In the genomic region with DNA sequence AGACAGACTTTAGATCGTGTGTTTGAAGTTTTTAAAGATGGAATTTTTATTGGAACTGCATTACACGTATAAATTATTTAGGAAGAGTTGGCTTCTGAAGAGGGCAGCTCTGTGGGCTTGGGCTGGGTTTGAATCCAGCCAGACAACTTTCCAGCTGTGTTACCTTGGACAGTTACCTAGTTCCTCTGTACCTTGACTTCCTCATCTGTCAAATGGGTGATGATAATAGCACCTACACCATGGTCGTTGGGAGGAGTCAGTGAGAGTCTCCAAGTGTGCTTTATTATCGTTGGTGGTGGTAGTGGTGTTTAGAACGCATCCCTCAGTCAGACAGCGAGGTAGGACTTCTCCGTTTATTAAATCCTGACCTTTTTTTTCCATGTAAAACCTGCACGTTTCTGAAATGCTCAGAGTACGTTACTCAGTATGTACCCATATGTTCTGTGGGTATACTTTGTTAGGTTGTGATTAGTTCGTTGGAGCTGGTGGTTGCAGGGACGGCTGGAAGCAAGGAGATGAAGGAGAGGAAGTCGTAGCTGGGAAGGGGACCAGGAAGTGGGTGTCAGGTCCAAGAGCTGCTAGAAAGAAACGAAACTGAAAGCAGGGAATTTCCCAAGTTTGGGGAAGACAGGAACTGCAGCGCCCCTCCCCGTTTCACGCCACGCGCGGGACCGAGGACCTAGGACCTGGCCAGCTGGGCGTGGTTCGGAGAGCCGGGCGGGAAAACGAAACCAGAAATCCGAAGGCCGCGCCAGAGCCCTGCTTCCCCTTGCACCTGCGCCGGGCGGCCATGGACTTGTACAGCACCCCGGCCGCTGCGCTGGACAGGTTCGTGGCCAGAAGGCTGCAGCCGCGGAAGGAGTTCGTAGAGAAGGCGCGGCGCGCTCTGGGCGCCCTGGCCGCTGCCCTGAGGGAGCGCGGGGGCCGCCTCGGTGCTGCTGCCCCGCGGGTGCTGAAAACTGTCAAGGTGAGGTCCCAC, we compare ENCODE assay signal across 8 cellular contexts. TPM values are rescaled to one million over a fixed set of nuclear protein-coding genes. Genes with fewer than 3 reads are reported as not detected.
A peak's percentile ranks its signal among the peaks of the same experiment; 100 is the strongest.
DNase-seq lines count a peak whose midpoint lies in the region; ATAC-seq and TF ChIP-seq lines count a peak whose summit lies in the region.

A gene with protein sequence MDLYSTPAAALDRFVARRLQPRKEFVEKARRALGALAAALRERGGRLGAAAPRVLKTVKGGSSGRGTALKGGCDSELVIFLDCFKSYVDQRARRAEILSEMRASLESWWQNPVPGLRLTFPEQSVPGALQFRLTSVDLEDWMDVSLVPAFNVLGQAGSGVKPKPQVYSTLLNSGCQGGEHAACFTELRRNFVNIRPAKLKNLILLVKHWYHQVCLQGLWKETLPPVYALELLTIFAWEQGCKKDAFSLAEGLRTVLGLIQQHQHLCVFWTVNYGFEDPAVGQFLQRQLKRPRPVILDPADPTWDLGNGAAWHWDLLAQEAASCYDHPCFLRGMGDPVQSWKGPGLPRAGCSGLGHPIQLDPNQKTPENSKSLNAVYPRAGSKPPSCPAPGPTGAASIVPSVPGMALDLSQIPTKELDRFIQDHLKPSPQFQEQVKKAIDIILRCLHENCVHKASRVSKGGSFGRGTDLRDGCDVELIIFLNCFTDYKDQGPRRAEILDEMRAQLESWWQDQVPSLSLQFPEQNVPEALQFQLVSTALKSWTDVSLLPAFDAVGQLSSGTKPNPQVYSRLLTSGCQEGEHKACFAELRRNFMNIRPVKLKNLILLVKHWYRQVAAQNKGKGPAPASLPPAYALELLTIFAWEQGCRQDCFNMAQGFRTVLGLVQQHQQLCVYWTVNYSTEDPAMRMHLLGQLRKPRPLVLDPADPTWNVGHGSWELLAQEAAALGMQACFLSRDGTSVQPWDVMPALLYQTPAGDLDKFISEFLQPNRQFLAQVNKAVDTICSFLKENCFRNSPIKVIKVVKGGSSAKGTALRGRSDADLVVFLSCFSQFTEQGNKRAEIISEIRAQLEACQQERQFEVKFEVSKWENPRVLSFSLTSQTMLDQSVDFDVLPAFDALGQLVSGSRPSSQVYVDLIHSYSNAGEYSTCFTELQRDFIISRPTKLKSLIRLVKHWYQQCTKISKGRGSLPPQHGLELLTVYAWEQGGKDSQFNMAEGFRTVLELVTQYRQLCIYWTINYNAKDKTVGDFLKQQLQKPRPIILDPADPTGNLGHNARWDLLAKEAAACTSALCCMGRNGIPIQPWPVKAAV (plus strand): TSS at position 734 of the 979 bp plus-strand sequence. CDS start 57 bp downstream, at position 791.

- peaks cover 4% of the 10 kb centered on the region for H3K36me3 Mint-ChIP-seq in CD4-positive, CD25-positive, alpha-beta regulatory T cell

- H3K36me3 ChIP-seq in CD4-positive, CD25-positive, alpha-beta regulatory T cell (ENCODE audit: control insufficient read depth, insufficient read depth, low read length) = peaks cover 5% of the 10 kb centered on the region
- no peaks in the 10 kb centered on the region for H3K36me3 ChIP-seq in duodenal mucosa (ENCODE audit: control insufficient read depth in 1 of 2, insufficient read depth in 2 of 2, low read length in 2 of 2)

- peak within 1 kb of the TSS; percentile 65 to 66 for H3K9ac ChIP-seq in duodenal mucosa (ENCODE audit: low read depth in 1 of 2, low read length in 2 of 2)

- peaks cover 23% of the 10 kb centered on the region for H3K4me1 ChIP-seq in CD4-positive, CD25-positive, alpha-beta regulatory T cell (ENCODE audit: control insufficient read depth, insufficient read depth, low read length, poor library complexity, severe bottlenecking)
- peaks cover 16 to 19% of the 10 kb centered on the region in 2 donors for H3K4me1 ChIP-seq in duodenal mucosa (ENCODE audit: control insufficient read depth in 1 of 2, insufficient read depth in 2 of 2, low read length in 2 of 2)

- peak within 1 kb of the TSS; percentile 84 for H3K27ac ChIP-seq in CD4-positive, CD25-positive, alpha-beta regulatory T cell (ENCODE audit: insufficient read depth, low read length, poor library complexity, severe bottlenecking)
- H3K27ac ChIP-seq in duodenal mucosa (ENCODE audit: low read depth, low read length) = peak within 1 kb of the TSS; percentile 22

- H3K4me3 Mint-ChIP-seq in CD4-positive, CD25-positive, alpha-beta regulatory T cell = peak within 1 kb of the TSS; percentile 87 to 96 (median 95)

- no peaks in the 10 kb centered on the region for H3K27me3 ChIP-seq in CD4-positive, CD25-positive, alpha-beta regulatory T cell (ENCODE audit: control insufficient read depth, insufficient read depth, low read length)
- no peaks in the 10 kb centered on the region for H3K27me3 ChIP-seq in duodenal mucosa (ENCODE audit: control insufficient read depth in 1 of 2, insufficient read depth in 2 of 2, low read length in 2 of 2)

- H3K9me3 Mint-ChIP-seq in CD4-positive, CD25-positive, alpha-beta regulatory T cell = no peaks in the 10 kb centered on the region

- no peak for TF ChIP-seq POLR2A in lower leg skin (IDR thresholded peaks at IDR 0.05)

- H3K4me1 Mint-ChIP-seq in CD4-positive, CD25-positive, alpha-beta regulatory T cell = peaks cover 17 to 58% (median 28%) of the 10 kb centered on the region in 4 donors

- ATAC-seq in CD4-positive, CD25-positive, alpha-beta regulatory T cell (ENCODE audit: low read depth in 2 of 2) = peak; percentile 54 to 63
- ATAC-seq in GM21390 (IDR thresholded peaks at IDR 0.05; ENCODE audit: unreplicated experiment) (peak; percentile 35), HG03025 (IDR thresholded peaks at IDR 0.05; ENCODE audit: low FRiP score, unreplicated experiment) (no peak)

- H3K27ac Mint-ChIP-seq in CD4-positive, CD25-positive, alpha-beta regulatory T cell = peak within 1 kb of the TSS; percentile 78 to 98 (median 97)

- DNase-seq in CD4-positive, CD25-positive, alpha-beta regulatory T cell = peak; percentile 52 to 72 (median 72)
- DNase-seq in NCI-H2107 treated with DMSO at 0.1 percent for 48 hours (lab: John Stamatoyannopoulos, UW; ENCODE audit: unreplicated experiment) = peak; percentile 66
- peak; percentile 65 for DNase-seq in activated CD4-positive, alpha-beta T cell treated with anti-CD3 and anti-CD28 coated beads, Interleukin-2, amount 50 U/mL, for 4 hours
- peak; percentile 85 to 97 for DNase-seq in lower leg skin (ENCODE audit: low spot score in 2 of 2)
- DNase-seq in stimulated activated CD4-positive, alpha-beta T cell treated with anti-CD3 and anti-CD28 coated beads, Interleukin-4, amount 100 ng/mL, for 24 hours = peak; percentile 61

- no peaks in the 10 kb centered on the region for H3K9me3 ChIP-seq in CD4-positive, CD25-positive, alpha-beta regulatory T cell (ENCODE audit: control insufficient read depth in 2 of 2, low read length in 2 of 2)
- H3K9me3 ChIP-seq in duodenal mucosa (ENCODE audit: control insufficient read depth in 1 of 2, low read length in 2 of 2) = no peaks in the 10 kb centered on the region

- TF ChIP-seq CTCF in lower leg skin (IDR thresholded peaks at IDR 0.05) = no peak

- H3K27me3 Mint-ChIP-seq in CD4-positive, CD25-positive, alpha-beta regulatory T cell = no peaks in the 10 kb centered on the region

- peak within 1 kb of the TSS; percentile 93 for H3K4me3 ChIP-seq in CD4-positive, CD25-positive, alpha-beta regulatory T cell (ENCODE audit: low read depth, low read length)
- H3K4me3 ChIP-seq in duodenal mucosa (ENCODE audit: low read depth in 1 of 2, low read length in 2 of 2) (peak within 1 kb of the TSS; percentile 69 to 76), lower leg skin (ENCODE audit: low read depth, poor library complexity, severe bottlenecking) (peak within 1 kb of the TSS; percentile 46)

- intact Hi-C loops in lower leg skin (cut with DNase I; ENCODE audit: low total_unique reads) = no loop called here

- 8 to 9% methylated on average over 24 to 31 of the region's 50 CpGs for WGBS in lower leg skin, 2 donors

RNA-seq across cellular contexts. Expression of the gene that starts here (rescaled TPM):
- total RNA-seq in CD4-positive, CD25-positive, alpha-beta regulatory T cell = 36.5 TPM
- polyA plus RNA-seq in CD4-positive, CD25-positive, alpha-beta regulatory T cell = 10 to 100 TPM; 12.2 to 17.7 (median 14.5) TPM
- total RNA-seq in lower leg skin = 10 to 100 TPM in 3 of 4 donors, 1 to 10 TPM in 1; 9.4 to 18.9 (median 15.9) TPM
